Comparison of ENCODE assay signal across 8 cellular contexts in the genomic region with DNA sequence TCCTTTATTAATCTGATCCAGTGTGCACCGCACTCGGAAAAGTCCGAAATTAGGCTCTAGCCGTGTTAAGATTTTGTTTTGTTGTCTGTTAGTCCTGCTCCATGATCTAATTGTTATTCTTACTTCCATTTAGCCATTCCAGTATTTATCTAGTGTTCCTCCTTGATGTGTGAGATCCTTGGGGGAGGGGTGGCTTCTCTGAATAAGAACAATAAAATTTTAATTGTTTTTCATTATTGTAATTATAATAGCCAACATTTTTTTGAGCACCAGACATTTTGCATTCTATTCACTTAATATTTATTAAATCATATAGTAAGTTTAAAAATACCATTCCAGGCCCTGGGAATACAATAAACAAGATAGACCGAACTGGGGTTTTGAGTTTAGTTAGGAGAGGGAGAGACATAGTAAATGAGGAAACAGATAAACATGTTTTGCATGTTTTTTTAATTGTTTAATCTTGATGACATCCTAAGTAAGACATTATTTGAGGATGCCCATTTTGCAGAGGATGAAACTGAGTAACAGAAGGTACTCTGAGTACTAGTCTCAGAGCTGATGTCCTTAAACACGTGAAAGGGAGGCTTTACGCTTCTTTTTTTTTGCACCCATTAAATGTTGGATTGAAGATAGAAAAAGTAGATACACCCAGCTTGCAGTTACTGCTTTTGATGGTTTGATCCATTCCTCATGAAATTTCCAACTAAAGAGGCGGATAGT. TPM values are rescaled to one million over a fixed set of nuclear protein-coding genes. Genes with fewer than 3 reads are reported as not detected.
DNase-seq lines count a peak whose midpoint lies in the region; ATAC-seq and TF ChIP-seq lines count a peak whose summit lies in the region.

No MANE protein-coding gene starts in this region.

- H3K4me3 ChIP-seq in GM12875 (ENCODE audit: low read depth, low read length) (peak overlapping the region; percentile 87), PC-9 (peak overlapping the region; percentile 67), esophagus squamous epithelium (peak overlapping the region; percentile 86 to 98 (median 93)), psoas muscle (peak overlapping the region; percentile 79)

- 0 out of 2 replicates have a peak, but pooled peaks cover 5% of the 10 kb centered on the region for H4K20me1 ChIP-seq in PC-9 (ENCODE audit: insufficient read depth)

- TF ChIP-seq CTCF in GM12875 (IDR thresholded peaks at IDR 0.05; ENCODE audit: borderline replicate concordance, insufficient read depth, low read depth, low read length) = no peak
- no peak for TF ChIP-seq CTCF in PC-9 (conservative IDR thresholded peaks at IDR 0.05)
- no peak for TF ChIP-seq CTCF in esophagus squamous epithelium (IDR thresholded peaks at IDR 0.05)
- TF ChIP-seq CTCF in psoas muscle (IDR thresholded peaks at IDR 0.05) = no peak

- TF ChIP-seq POLR2A in esophagus squamous epithelium (IDR thresholded peaks at IDR 0.05) = no peak

- no peak for ATAC-seq in psoas muscle

- DNase-seq in PC-9 (no peak), esophagus squamous epithelium (lab: John Stamatoyannopoulos, UW) (no peak), psoas muscle (no peak), CD1c-positive myeloid dendritic cell (ENCODE audit: extremely low spot score) (no peak), amniotic stem cell (lab: John Stamatoyannopoulos, UW) (no peak), DMS153 (lab: John Stamatoyannopoulos, UW) (no peak), NCI-H2227 treated with DMSO at 0.1 percent for 48 hours (lab: John Stamatoyannopoulos, UW) (no peak)

- H3K27ac ChIP-seq in PC-9 (no peak overlapping the region), esophagus squamous epithelium (peak overlapping the region; percentile 98 to 99 (median 99)), psoas muscle (peak overlapping the region; percentile 89)

- POLR2A ChIA-PET in PC-9 (lab: Charles Lee; ENCODE audit: unreplicated experiment) = interaction anchor here (0.5 to 1.2 kb wide), 3 partner anchors 27 to 64 kb away, joined by 6 to 8 read pairs (median 7); no protein-coding TSS in a partner anchor

- no peaks in the 10 kb centered on the region for H3K27me3 ChIP-seq in PC-9 (ENCODE audit: insufficient read depth, low read depth)
- H3K27me3 ChIP-seq in esophagus squamous epithelium = no peaks in the 10 kb centered on the region
- H3K27me3 ChIP-seq in psoas muscle (ENCODE audit: insufficient read depth in 3 of 3, low read length in 2 of 3) = no peaks in the 10 kb centered on the region

- CTCF ChIA-PET in PC-9 (lab: Charles Lee) = interaction anchor here (0.7 kb wide), 1 partner anchor 35 kb away, joined by 3 read pairs; no protein-coding TSS in a partner anchor

- H3K9me2 ChIP-seq in PC-9 (ENCODE audit: insufficient read depth) = no peaks in the 10 kb centered on the region

- peaks cover 20% of the 10 kb centered on the region for H3F3A ChIP-seq in PC-9 (ENCODE audit: insufficient read depth, low read depth)

- H3K9me3 ChIP-seq in PC-9 (ENCODE audit: insufficient read depth, low read depth) (no peaks in the 10 kb centered on the region), esophagus squamous epithelium (no peaks in the 10 kb centered on the region), psoas muscle (no peaks in the 10 kb centered on the region)

- WGBS in esophagus squamous epithelium, 2 donors = 41 to 46% methylated on average over 8 of the region's 8 CpGs
- 47 to 62% (median 48%) methylated on average over 8 of the region's 8 CpGs for WGBS in psoas muscle, 3 donors

- peak overlapping the region; percentile 94 for H3K4me2 ChIP-seq in PC-9

- H3K79me2 ChIP-seq in PC-9 (ENCODE audit: low read depth) = peaks cover 36% of the 10 kb centered on the region

- H3K4me1 ChIP-seq in PC-9 (replicated peaks; ENCODE audit: insufficient read depth) = peaks cover 18% of the 10 kb centered on the region
- peaks cover 9 to 42% (median 15%) of the 10 kb centered on the region in 3 donors for H3K4me1 ChIP-seq in esophagus squamous epithelium
- H3K4me1 ChIP-seq in psoas muscle = peaks cover 18% of the 10 kb centered on the region

- peak overlapping the region; percentile 86 for H2AFZ ChIP-seq in PC-9

- intact Hi-C loops in PC-9 (cut with micrococcal nuclease; ENCODE audit: unreplicated experiment) (no loop called here), esophagus squamous epithelium (cut with DNase I) (no loop called here), psoas muscle (cut with DNase I) (no loop called here)

- TSS peak; percentile 38 for BruUV-seq in PC-9 (replicated peaks; lab: Mats Ljungman, UMichigan)

- H3K36me3 ChIP-seq in PC-9 (ENCODE audit: low read depth) (no peaks in the 10 kb centered on the region), esophagus squamous epithelium (no peaks in the 10 kb centered on the region), psoas muscle (ENCODE audit: insufficient read depth in 1 of 2, low read depth in 1 of 2) (no peaks in the 10 kb centered on the region)

RNA-seq across cellular contexts. Expression of gene CBFA2T2, which starts 1.2 kb away (rescaled TPM):
- total RNA-seq in PC-9 (2021) (20.0 and 22.7 TPM in 2 replicates), esophagus squamous epithelium (10 to 100 TPM; 10.5 to 15.6 (median 10.8) TPM), psoas muscle (1 to 10 TPM; 7.0 to 9.3 (median 7.7) TPM)
- polyA plus RNA-seq in psoas muscle = 1 to 10 TPM; 3.8 to 6.6 (median 3.9) TPM

RNA-seq across cellular contexts. Expression of gene SNTA1, which starts 47.5 kb away (rescaled TPM):
- 7.6 and 10.1 TPM in 2 replicates for total RNA-seq in PC-9 (2021)
- 10 to 100 TPM in 3 of 4 donors, 1 to 10 TPM in 1; 6.3 to 27.3 (median 14.0) TPM for total RNA-seq in esophagus squamous epithelium
- 100 to 1,000 TPM; 102 to 150 (median 129) TPM for total RNA-seq in psoas muscle
- polyA plus RNA-seq in psoas muscle = 100 to 1,000 TPM in 2 of 3 donors, 10 to 100 TPM in 1; 36.6 to 196 (median 165) TPM
